Comparison of ENCODE assay signal across 12 cellular contexts in the genomic region with DNA sequence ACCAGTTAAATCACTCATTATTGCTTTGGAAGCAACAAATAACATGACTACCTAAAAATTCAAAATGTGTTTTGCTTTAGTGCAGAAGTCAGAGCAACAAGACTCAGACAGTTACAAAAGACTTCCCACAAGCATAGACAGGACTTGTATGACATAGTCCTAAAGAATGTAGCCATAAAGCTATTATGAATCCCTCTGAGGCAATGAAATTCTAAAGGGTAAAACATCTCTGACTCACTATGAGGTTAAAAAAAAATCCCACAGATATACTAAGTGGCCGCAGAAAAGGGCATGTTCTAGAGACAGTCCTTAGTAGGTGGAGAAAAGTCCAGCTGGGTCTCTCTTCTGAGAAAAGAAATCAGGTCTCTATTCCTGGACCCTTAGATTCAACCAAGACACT. TPM values are rescaled to one million over a fixed set of nuclear protein-coding genes. Genes with fewer than 3 reads are reported as not detected.
A peak's percentile ranks its signal among the peaks of the same experiment; 100 is the strongest.
DNase-seq lines count a peak whose midpoint lies in the region; ATAC-seq and TF ChIP-seq lines count a peak whose summit lies in the region.
"Had no signal": no experiment of that assay in that cellular context is flagged by ENCODE, and none has a peak within 500 bp of the region (broad histone marks: within the 10 kb centered on the region; RNA-seq: fewer than 3 reads in every experiment).

No MANE protein-coding gene starts in this region.

- peak overlapping the region; percentile 23 for H3K4me2 ChIP-seq in PC-9
- H3K4me2 ChIP-seq in trophoblast cell (ENCODE audit: low read length): no peak overlapping the region
- no peak overlapping the region for H3K4me2 ChIP-seq in GM23338

- peaks cover 14% of the 10 kb centered on the region; the same call in 1 of the 2 replicates for H3F3A ChIP-seq in PC-9 (ENCODE audit: insufficient read depth, low read depth)
- 0 out of 2 replicates have a peak, but pooled peaks cover 4% of the 10 kb centered on the region for H3F3A ChIP-seq in GM23338 (replicated peaks; ENCODE audit: low read depth)

- H3K18ac ChIP-seq in trophoblast cell (ENCODE audit: low read length): peak overlapping the region; percentile 68

- H4K8ac ChIP-seq in trophoblast cell (ENCODE audit: low read depth, low read length): peak overlapping the region; percentile 83

- H2AK5ac ChIP-seq in trophoblast cell (ENCODE audit: low read length): no peak overlapping the region

- DNase-seq in EH (ENCODE audit: low read depth) (peak; percentile 96), PC-9 (peak in 1 of 2 experiments; percentile 91), epidermal melanocyte (ENCODE audit: insufficient read length, low spot score) (peak; percentile 50), trophoblast cell (peak in 1 of 2 donors; percentile 87), NCI-H748 (lab: John Stamatoyannopoulos, UW; ENCODE audit: unreplicated experiment) (no peak), GM23338 (ENCODE audit: low spot score) (no peak)
- DNase-seq in activated naive CD4-positive, alpha-beta T cell (lab: John Stamatoyannopoulos, UW): no peak
- no peak for DNase-seq in activated CD4-positive, alpha-beta memory T cell treated with anti-CD3 and anti-CD28 coated beads for 36 hours
- DNase-seq: DMS79; stimulated activated CD4-positive, alpha-beta T cell treated with anti-CD3 and anti-CD28 coated beads, Interleukin-4, amount 100 ng/mL, for 1 hour had no signal

- H2BK120ac ChIP-seq in trophoblast cell (ENCODE audit: insufficient read depth, low read length, poor library complexity): peak overlapping the region; percentile 79

- peak overlapping the region; percentile 72 for H2BK5ac ChIP-seq in trophoblast cell (ENCODE audit: low read depth, low read length, poor library complexity)

- peak overlapping the region; percentile 38 for H3K27ac ChIP-seq in PC-9
- H3K27ac ChIP-seq in trophoblast cell (ENCODE audit: low read depth, low read length): peak overlapping the region; percentile 58
- no peak overlapping the region for H3K27ac ChIP-seq in GM23338 (ENCODE audit: low read depth)

- WGBS in trophoblast cell (ENCODE audit: extremely low coverage, insufficient coverage, insufficient read length): no CpG with 5 or more reads among the region's 1 CpG

- H3K4me1 Mint-ChIP-seq in GM23338: peaks cover 28% of the 10 kb centered on the region
- peaks cover 21% of the 10 kb centered on the region for H3K4me1 Mint-ChIP-seq in activated CD4-positive, alpha-beta memory T cell treated with anti-CD3 and anti-CD28 coated beads for 36 hours (ENCODE audit: low read depth)

- H2AFZ ChIP-seq in PC-9 (no peak overlapping the region), trophoblast cell (ENCODE audit: insufficient read depth, low read length, poor library complexity) (no peak overlapping the region), GM23338 (no peak overlapping the region)

- intact Hi-C loops in PC-9 (cut with micrococcal nuclease; ENCODE audit: unreplicated experiment): no loop called here
- intact Hi-C loops in activated CD4-positive, alpha-beta memory T cell treated with anti-CD3 and anti-CD28 coated beads for 36 hours (cut with micrococcal nuclease): no loop called here

- H3K9me3 ChIP-seq in PC-9 (ENCODE audit: insufficient read depth, low read depth) (0 out of 2 replicates have a peak, but pooled peaks cover 7% of the 10 kb centered on the region), trophoblast cell (ENCODE audit: insufficient read depth, low read depth, low read length) (no peaks in the 10 kb centered on the region)

- peaks cover 41% of the 10 kb centered on the region for H3K4me1 ChIP-seq in PC-9 (replicated peaks; ENCODE audit: insufficient read depth)
- peaks cover 5 to 7% of the 10 kb centered on the region in 2 experiments for H3K4me1 ChIP-seq in trophoblast cell (ENCODE audit: control insufficient read depth in 1 of 2, insufficient read depth in 2 of 2, low read length in 2 of 2)
- H3K4me1 ChIP-seq in GM23338 (ENCODE audit: insufficient read depth): peaks cover 27% of the 10 kb centered on the region

- peaks cover 33% of the 10 kb centered on the region for H3K36me3 Mint-ChIP-seq in GM23338 (ENCODE audit: low read depth)
- H3K36me3 Mint-ChIP-seq in activated CD4-positive, alpha-beta memory T cell treated with anti-CD3 and anti-CD28 coated beads for 36 hours: peaks cover 14% of the 10 kb centered on the region

- no peak overlapping the region for H3K4me3 Mint-ChIP-seq in GM23338
- no peak overlapping the region for H3K4me3 Mint-ChIP-seq in activated CD4-positive, alpha-beta memory T cell treated with anti-CD3 and anti-CD28 coated beads for 36 hours
- H3K4me3 Mint-ChIP-seq: activated naive CD8-positive, alpha-beta T cell had no signal

- TF ChIP-seq CTCF in PC-9 (conservative IDR thresholded peaks at IDR 0.05): no peak
- TF ChIP-seq CTCF in GM23338 (conservative IDR thresholded peaks at IDR 0.05; ENCODE audit: low read depth in 2 of 2): no peak

- peak overlapping the region; percentile 80 for H3K14ac ChIP-seq in trophoblast cell (ENCODE audit: low read length)

- H3K9ac ChIP-seq in trophoblast cell (ENCODE audit: low read length): no peak overlapping the region

- peak overlapping the region; percentile 69 for H4K12ac ChIP-seq in trophoblast cell (ENCODE audit: low read depth, low read length)

- peak overlapping the region; percentile 64 for H3K4ac ChIP-seq in trophoblast cell (ENCODE audit: low read depth, low read length)

- H4K91ac ChIP-seq in trophoblast cell (ENCODE audit: low read depth, low read length): peak overlapping the region; percentile 70

- CTCF ChIA-PET in PC-9 (lab: Charles Lee): no interaction called here
- CTCF ChIA-PET in activated CD4-positive, alpha-beta memory T cell treated with anti-CD3 and anti-CD28 coated beads for 36 hours (lab: Charles Lee): interaction anchor here (0.8 kb wide), 1 partner anchor 76 kb away, joined by 3 read pairs; no protein-coding TSS in a partner anchor

- no peak overlapping the region for H3K23ac ChIP-seq in trophoblast cell (ENCODE audit: low read length)

- H3K27me3 ChIP-seq in PC-9 (ENCODE audit: insufficient read depth, low read depth) (no peaks in the 10 kb centered on the region), trophoblast cell (ENCODE audit: insufficient read depth, low read length) (no peaks in the 10 kb centered on the region), GM23338 (ENCODE audit: insufficient read depth) (no peaks in the 10 kb centered on the region)

- no peak overlapping the region for H3K27ac Mint-ChIP-seq in GM23338
- no peak overlapping the region for H3K27ac Mint-ChIP-seq in activated CD4-positive, alpha-beta memory T cell treated with anti-CD3 and anti-CD28 coated beads for 36 hours
- H3K27ac Mint-ChIP-seq: activated naive CD8-positive, alpha-beta T cell had no signal

- H3K9me2 ChIP-seq in PC-9 (ENCODE audit: insufficient read depth): no peaks in the 10 kb centered on the region
- no peaks in the 10 kb centered on the region for H3K9me2 ChIP-seq in GM23338 (ENCODE audit: insufficient read depth)

- peaks cover 12% of the 10 kb centered on the region for H3K79me1 ChIP-seq in trophoblast cell (ENCODE audit: low read length)

- H3K9me3 Mint-ChIP-seq in GM23338: no peaks in the 10 kb centered on the region
- no peaks in the 10 kb centered on the region for H3K9me3 Mint-ChIP-seq in activated CD4-positive, alpha-beta memory T cell treated with anti-CD3 and anti-CD28 coated beads for 36 hours

- POLR2A ChIA-PET in PC-9 (lab: Charles Lee; ENCODE audit: unreplicated experiment): interaction anchor here (0.6 to 0.7 kb wide), 2 partner anchors 8 to 76 kb away, joined by 3 to 6 read pairs; no protein-coding TSS in a partner anchor
- POLR2A ChIA-PET in activated CD4-positive, alpha-beta memory T cell treated with anti-CD3 and anti-CD28 coated beads for 36 hours (lab: Charles Lee): interaction anchor here (3.1 kb wide), 1 partner anchor 82 kb away, joined by 15 read pairs; no protein-coding TSS in a partner anchor

- ATAC-seq in GM23338: no peak
- ATAC-seq: K562 had no signal

- H3K79me2 ChIP-seq in PC-9 (ENCODE audit: low read depth): peaks cover 38% of the 10 kb centered on the region
- peaks cover 5% of the 10 kb centered on the region for H3K79me2 ChIP-seq in trophoblast cell (ENCODE audit: control insufficient read depth, insufficient read depth, low read length, poor library complexity)
- H3K79me2 ChIP-seq in GM23338 (replicated peaks; ENCODE audit: insufficient read depth): peaks cover 79% of the 10 kb centered on the region

- BruUV-seq in PC-9 (replicated peaks; lab: Mats Ljungman, UMichigan): no TSS peak

- H3K4me3 ChIP-seq in PC-9 (no peak overlapping the region), trophoblast cell (ENCODE audit: low read depth, low read length) (no peak overlapping the region), GM23338 (no peak overlapping the region)
- H3K4me3 ChIP-seq: K562 had no signal

- peak overlapping the region; percentile 92 for H2BK12ac ChIP-seq in trophoblast cell (ENCODE audit: low read length)

- H3K27me3 Mint-ChIP-seq in GM23338 (ENCODE audit: insufficient read depth, low read depth, poor library complexity): peaks cover 6% of the 10 kb centered on the region
- no peaks in the 10 kb centered on the region for H3K27me3 Mint-ChIP-seq in activated CD4-positive, alpha-beta memory T cell treated with anti-CD3 and anti-CD28 coated beads for 36 hours
- H3K27me3 Mint-ChIP-seq: activated naive CD8-positive, alpha-beta T cell had no signal

- H3K36me3 ChIP-seq in PC-9 (ENCODE audit: low read depth) (peaks cover 9% of the 10 kb centered on the region; the same call in 1 of the 2 replicates), trophoblast cell (ENCODE audit: control insufficient read depth in 1 of 2, insufficient read depth in 2 of 2, low read length in 2 of 2) (peaks cover 2 to 7% of the 10 kb centered on the region in 2 experiments), GM23338 (ENCODE audit: insufficient read depth) (peaks cover under 1% of the 10 kb centered on the region; the same call in 1 of the 2 replicates)

- no peaks in the 10 kb centered on the region for H4K20me1 ChIP-seq in PC-9 (ENCODE audit: insufficient read depth)
- no peaks in the 10 kb centered on the region; the same call in 1 of the 2 replicates for H4K20me1 ChIP-seq in GM23338 (replicated peaks; ENCODE audit: insufficient read depth)

RNA-seq across cellular contexts. Expression of a gene that starts 4.9 kb away (rescaled TPM):
- total RNA-seq in PC-9 (2021): 5.8 and 8.1 TPM in 2 replicates
- polyA plus RNA-seq in trophoblast cell (2013): 32.1 and 33.0 TPM in 2 replicates
- 27.3 and 32.2 TPM in 2 replicates for total RNA-seq in GM23338 (2014; rRNA removed; shearing (Covaris generic))
- 14.3 and 15.9 TPM in 2 replicates for polyA plus RNA-seq in GM23338 (2016; fragmentation: Nextera tagmentation; extraction: Ambion mirVana)
- total RNA-seq in activated CD4-positive, alpha-beta memory T cell treated with anti-CD3 and anti-CD28 coated beads for 36 hours: 1 to 10 TPM; 7.0 to 7.4 TPM

RNA-seq across cellular contexts. Expression of a gene that starts 57.8 kb away (rescaled TPM):
- total RNA-seq in PC-9 (2021): 1.1 and 1.3 TPM in 2 replicates
- 0.64 and 0.81 TPM in 2 replicates for polyA plus RNA-seq in trophoblast cell (2013)
- 0.35 and 0.73 TPM in 2 replicates for total RNA-seq in GM23338 (2014; rRNA removed; shearing (Covaris generic))
- polyA plus RNA-seq in GM23338 (2016; fragmentation: Nextera tagmentation; extraction: Ambion mirVana): 0.54 and 0.84 TPM in 2 replicates
- total RNA-seq in activated CD4-positive, alpha-beta memory T cell treated with anti-CD3 and anti-CD28 coated beads for 36 hours: under 1 TPM; 0.27 to 0.33 TPM

Comparison
In these comparisons a context has a peak if more than half of its experiments do, and no peak if none do; other contexts are left out.
1. DNase-seq: peak in EH (single experiment) and epidermal melanocyte (single experiment); none in activated naive CD4-positive, alpha-beta T cell (0 of 4), NCI-H748 (single experiment), GM23338 (single experiment) and activated CD4-positive, alpha-beta memory T cell treated with anti-CD3 and anti-CD28 coated beads for 36 hours (single experiment).